In the genomic region with DNA sequence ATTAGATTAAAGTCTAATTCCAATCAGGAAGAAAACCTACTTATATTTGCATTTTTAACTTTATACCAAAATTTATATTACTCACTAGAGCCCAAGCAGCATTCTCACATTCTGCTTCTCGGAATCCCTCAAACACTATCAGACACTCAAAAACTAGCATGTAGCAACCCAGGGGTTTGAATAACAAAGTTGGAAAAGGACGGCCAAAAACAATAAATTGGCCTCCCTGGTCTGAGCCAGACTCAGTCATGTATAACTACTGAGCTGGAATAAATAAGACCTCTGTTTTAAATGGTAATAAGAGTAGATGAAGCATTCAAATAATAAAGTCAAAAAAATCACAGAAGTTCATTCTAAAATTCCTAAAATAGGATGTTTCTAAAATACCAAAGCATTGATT, we compare ENCODE assay signal across 13 cellular contexts.
"Had no signal": no experiment of that assay in that cellular context is flagged by ENCODE, and none has a peak within 500 bp of the region (broad histone marks: within the 10 kb centered on the region; RNA-seq: fewer than 3 reads in every experiment).

No MANE protein-coding gene starts in this region.

- DNase-seq: activated naive CD4-positive, alpha-beta T cell treated with anti-CD3 and anti-CD28 coated beads, Interleukin-2, amount 10 ng/mL, durations not matched to agents 7 days and 5 days; adrenal gland; effector memory CD4-positive, alpha-beta T cell; foreskin keratinocyte; heart left ventricle; islet precursor cell; ovary; SJCRH30; small intestine; upper lobe of left lung had no signal

- H3K36me3 ChIP-seq: adrenal gland, heart left ventricle, ovary, SJCRH30, upper lobe of left lung had no signal

- FAIRE-seq: bronchial epithelial cell, colon, small intestine had no signal

- H3K27me3 ChIP-seq: adrenal gland, foreskin keratinocyte, heart left ventricle, ovary, SJCRH30, upper lobe of left lung had no signal

- H3K4me3 ChIP-seq: adrenal gland, heart left ventricle, ovary, SJCRH30, upper lobe of left lung had no signal

- H3K27ac ChIP-seq: adrenal gland, epithelial cell of prostate, foreskin keratinocyte, heart left ventricle, ovary, SJCRH30, upper lobe of left lung had no signal

- H3K4me1 ChIP-seq: adrenal gland, foreskin keratinocyte, heart left ventricle, SJCRH30, upper lobe of left lung had no signal

- H3K9me3 ChIP-seq: adrenal gland, ovary, SJCRH30 had no signal
